30 cellular contexts compared by ENCODE assay signal in genomic region chr22:19707347-19708322, GRCh38. TPM values are rescaled to one million over a fixed set of nuclear protein-coding genes. Genes with fewer than 3 reads are reported as not detected.
DNase-seq lines count a peak whose midpoint lies in the region; ATAC-seq and TF ChIP-seq lines count a peak whose summit lies in the region.
"Had no signal": no experiment of that assay in that cellular context is flagged by ENCODE, and none has a peak within 500 bp of the region (broad histone marks: within the 10 kb centered on the region; RNA-seq: fewer than 3 reads in every experiment).

No MANE protein-coding gene starts in this region.

- H3K9me2 ChIP-seq in SK-N-SH: no peaks in the 10 kb centered on the region

- H3K27ac ChIP-seq in SK-N-SH (ENCODE audit: low read depth in 2 of 2, low read length in 1 of 2) (no peak overlapping the region), left lung (no peak overlapping the region), thyroid gland (peak overlapping the region in 1 of 3 donors; percentile 6)
- H3K27ac ChIP-seq: 22Rv1, epithelial cell of prostate had no signal

- H3K4me1 ChIP-seq in SK-N-SH (ENCODE audit: control insufficient read depth in 1 of 2, insufficient read depth in 2 of 2, low read depth in 1 of 2, low read length in 1 of 2): peaks cover 0 to 11% of the 10 kb centered on the region in 2 experiments; a peak in 1 of 4 replicates
- no peaks in the 10 kb centered on the region for H3K4me1 ChIP-seq in left lung
- peaks cover 6 to 27% of the 10 kb centered on the region in 2 donors for H3K4me1 ChIP-seq in thyroid gland

- POLR2A ChIA-PET in SK-N-SH (lab: Yijun Ruan, JAX) (no interaction called here), WTC11 (lab: Charles Lee) (no interaction called here)

- H3K9ac ChIP-seq in SK-N-SH: no peak overlapping the region

- no peaks in the 10 kb centered on the region for H3K36me3 ChIP-seq in SK-N-SH (replicated peaks in 1 of 2; ENCODE audit: control insufficient read depth in 1 of 2, insufficient read depth in 2 of 2, low read length in 1 of 2)
- no peaks in the 10 kb centered on the region for H3K36me3 ChIP-seq in left lung
- H3K36me3 ChIP-seq in thyroid gland: no peaks in the 10 kb centered on the region

- H3K27me3 ChIP-seq in SK-N-SH (ENCODE audit: insufficient read depth) (no peaks in the 10 kb centered on the region), left lung (peaks cover 0 to 49% of the 10 kb centered on the region in 2 donors), thyroid gland (no peaks in the 10 kb centered on the region)

- no peaks in the 10 kb centered on the region for H4K20me1 ChIP-seq in SK-N-SH (ENCODE audit: insufficient read depth)

- H3F3A ChIP-seq in SK-N-SH (replicated peaks; ENCODE audit: insufficient read depth): no peaks in the 10 kb centered on the region

- intact Hi-C loops in left lung (cut with DNase I): no loop called here
- intact Hi-C loops in thyroid gland (cut with DNase I): no loop called here

- H3K4me3 ChIP-seq in SK-N-SH (ENCODE audit: low read depth in 2 of 2, low read length in 1 of 2): no peak overlapping the region
- no peak overlapping the region for H3K4me3 ChIP-seq in left lung
- H3K4me3 ChIP-seq in thyroid gland (replicated peaks in 1 of 3): no peak overlapping the region
- H3K4me3 ChIP-seq: GM23338 had no signal

- CTCF ChIA-PET in SK-N-SH (lab: Yijun Ruan, JAX): interaction anchor here (4.2 to 6.9 kb wide), 3 partner anchors 23 to 77 kb away, joined by 20 to 45 read pairs (median 23); no protein-coding TSS in a partner anchor
- CTCF ChIA-PET in WTC11 (lab: Charles Lee): interaction anchor here (1.2 to 4.2 kb wide), 4 partner anchors 12 to 28 kb away, joined by 3 to 34 read pairs (median 8); no protein-coding TSS in a partner anchor

- no peak overlapping the region for H3K27ac Mint-ChIP-seq in WTC11
- H3K27ac Mint-ChIP-seq: activated naive CD8-positive, alpha-beta T cell; GM23338; mesothelial cell of epicardium; naive B cell; stimulated activated memory B cell treated with anti-CD40 and anti-IgM and Interleukin-4, amounts not matched to agents 10 μg/mL and 1 μg/mL and 100 μg/mL, for 72 hours; type B pancreatic cell had no signal

- no peaks in the 10 kb centered on the region for H3K36me3 Mint-ChIP-seq in WTC11
- H3K36me3 Mint-ChIP-seq: activated naive CD8-positive, alpha-beta T cell; CD14-positive monocyte; mesothelial cell of epicardium; naive B cell; stimulated activated memory B cell treated with anti-CD40 and anti-IgM and Interleukin-4, amounts not matched to agents 10 μg/mL and 1 μg/mL and 100 μg/mL, for 72 hours; type B pancreatic cell had no signal

- H3K4me1 Mint-ChIP-seq in WTC11: peaks cover 45% of the 10 kb centered on the region
- H3K4me1 Mint-ChIP-seq: mesothelial cell of epicardium; naive B cell; stimulated activated memory B cell treated with anti-CD40 and anti-IgM and Interleukin-4, amounts not matched to agents 10 μg/mL and 1 μg/mL and 100 μg/mL, for 72 hours had no signal

- no peaks in the 10 kb centered on the region for H3K9me3 Mint-ChIP-seq in WTC11
- H3K9me3 Mint-ChIP-seq: CD14-positive monocyte; GM23338; mesothelial cell of epicardium; naive B cell; stimulated activated memory B cell treated with anti-CD40 and anti-IgM and Interleukin-4, amounts not matched to agents 10 μg/mL and 1 μg/mL and 100 μg/mL, for 72 hours; type B pancreatic cell had no signal

- H3K4me3 Mint-ChIP-seq in WTC11: no peak overlapping the region
- H3K4me3 Mint-ChIP-seq: activated naive CD8-positive, alpha-beta T cell; CD14-positive monocyte; GM23338; mesothelial cell of epicardium; naive B cell; stimulated activated memory B cell treated with anti-CD40 and anti-IgM and Interleukin-4, amounts not matched to agents 10 μg/mL and 1 μg/mL and 100 μg/mL, for 72 hours; type B pancreatic cell had no signal

- no peaks in the 10 kb centered on the region for H3K9me3 ChIP-seq in SK-N-SH
- H3K9me3 ChIP-seq in left lung: no peaks in the 10 kb centered on the region
- no peaks in the 10 kb centered on the region for H3K9me3 ChIP-seq in thyroid gland

- TF ChIP-seq CTCF in SK-N-SH (IDR thresholded peaks at IDR 0.05): no peak
- no peak for TF ChIP-seq CTCF in WTC11 (IDR thresholded peaks at IDR 0.05)
- no peak for TF ChIP-seq CTCF in left lung (IDR thresholded peaks at IDR 0.05)
- no peak for TF ChIP-seq CTCF in thyroid gland (IDR thresholded peaks at IDR 0.05)

- TF ChIP-seq EP300 in SK-N-SH (IDR thresholded peaks at IDR 0.05; ENCODE audit: borderline replicate concordance in 1 of 2, low read depth in 1 of 2, low read length in 1 of 2): no peak

- no peak overlapping the region for H3K4me2 ChIP-seq in SK-N-SH
- H3K4me2 ChIP-seq: GM23338 had no signal

- no peak overlapping the region for H2AFZ ChIP-seq in SK-N-SH (ENCODE audit: low read depth)
- H2AFZ ChIP-seq: GM23338 had no signal

- peaks cover 8% of the 10 kb centered on the region for H3K27me3 Mint-ChIP-seq in WTC11 (ENCODE audit: low read depth)
- H3K27me3 Mint-ChIP-seq: activated naive CD8-positive, alpha-beta T cell had no signal

- WGBS in SK-N-SH (ENCODE audit: low lambda C conversion rate): 72% methylated on average over 6 of the region's 24 CpGs
- 71% methylated on average over 20 of the region's 24 CpGs; no CpG with 5 or more reads in 1 of the 2 donors for WGBS in thyroid gland, 2 donors

- no peak for TF ChIP-seq POLR2A in thyroid gland (IDR thresholded peaks at IDR 0.05)

- no peak for TF ChIP-seq RAD21 in SK-N-SH (IDR thresholded peaks at IDR 0.05; ENCODE audit: low read length)

- peak; percentile 20 for DNase-seq in SK-N-SH
- DNase-seq in WTC11 (ENCODE audit: low spot score): peak; percentile 9
- DNase-seq in left lung: peak in 1 of 2 donors; percentile 61
- DNase-seq in thyroid gland: peak; percentile 47 to 54
- no peak for DNase-seq in mesenteric fat pad (ENCODE audit: low spot score)
- no peak for DNase-seq in HuH-7 (ENCODE audit: low spot score)
- no peak for DNase-seq in HUDEP-2 (lab: John Stamatoyannopoulos, UW; ENCODE audit: unreplicated experiment in 76 of 76)
- DNase-seq: activated CD4-positive, alpha-beta T cell treated with anti-CD3 and anti-CD28 coated beads, Interleukin-2, amount 50 U/mL, for 4 hours; activated CD8-positive, alpha-beta memory T cell treated with anti-CD3 and anti-CD28 coated beads, Interleukin-2, amount 50 U/mL, for 4 hours; DMS79; effector CD4-positive, alpha-beta T cell; left ventricle myocardium superior; naive B cell; NCI-H1417 treated with DMSO at 0.1 percent for 48 hours; NCI-H2029 treated with DMSO at 0.1 percent for 48 hours; NCI-H226; NCI-H526 treated with DMSO at 0.1 percent for 48 hours; NK-92 treated with Interleukin-12 subunit alpha and Interleukin-12 subunit beta, amount 100 ng/mL, for 24 hours; T-helper 2 cell had no signal

- H3K79me2 ChIP-seq in SK-N-SH (ENCODE audit: insufficient read depth): no peaks in the 10 kb centered on the region

- no peak for ATAC-seq in SK-N-SH treated with all-trans-retinoic acid at 6 μM for 48 hours
- ATAC-seq in WTC11: no peak
- peak; percentile 35 for ATAC-seq in left lung
- ATAC-seq: activated CD4-positive, CD25-positive, alpha-beta regulatory T cell treated with anti-CD3 and anti-CD28 coated beads, Interleukin-2, amount 50 U/mL, for 24 hours; GM23338; stimulated activated memory B cell treated with anti-CD40 and anti-IgM and Interleukin-4, amounts not matched to agents 10 μg/mL and 1 μg/mL and 100 μg/mL, for 72 hours had no signal

TF ChIP-seq in SK-N-SH, 30 proteins besides CTCF, POLR2A, EP300 and RAD21 (continues in another document):
- no peak for TF ChIP-seq RCOR1 (IDR thresholded peaks at IDR 0.05; ENCODE audit: low read length)
- TF ChIP-seq MEF2A (IDR thresholded peaks at IDR 0.05; ENCODE audit: borderline replicate concordance, low read depth): no peak
- no peak for TF ChIP-seq GABPA (IDR thresholded peaks at IDR 0.05; ENCODE audit: low read depth)
- TF ChIP-seq ELF1 (IDR thresholded peaks at IDR 0.05): no peak
- TF ChIP-seq TCF12 (IDR thresholded peaks at IDR 0.05): no peak
- no peak for TF ChIP-seq RXRA (IDR thresholded peaks at IDR 0.05; ENCODE audit: borderline replicate concordance, low read depth)

TF ChIP-seq in SK-N-SH treated with all-trans-retinoic acid at 6 μM for 48 hours, 23 proteins besides CTCF, POLR2A, EP300 and RAD21 (continues in another document):
- no peak for TF ChIP-seq RARB (CRISPR knock-in tag; IDR thresholded peaks at IDR 0.05)
- no peak for TF ChIP-seq ZNF8 (CRISPR knock-in tag; IDR thresholded peaks at IDR 0.05)
- TF ChIP-seq ISL1 (CRISPR knock-in tag; IDR thresholded peaks at IDR 0.05): no peak

RNA-seq across cellular contexts. Expression of gene SEPTIN5, which starts 6.7 kb away (rescaled TPM):
- 10.4 and 14.0 TPM in 2 replicates for polyA plus RNA-seq in SK-N-SH (2012; rRNA removed)
- 6.1 and 11.1 TPM in 2 replicates for polyA plus RNA-seq in SK-N-SH (2012; cell fraction: cytosol; rRNA removed)
- polyA plus RNA-seq in SK-N-SH (2012; cell fraction: nucleus; rRNA removed): 34.8 and 52.6 TPM in 2 replicates
- total RNA-seq in WTC11 (2021) (12.6 to 22.4 TPM (median 15.2 TPM) in 3 replicates), left lung (10 to 100 TPM; 14.6 to 20.3 TPM), thyroid gland (100 to 1,000 TPM in 1 of 4 donors, 10 to 100 TPM in 3; 14.0 to 124 (median 27.3) TPM), mesenteric fat pad (7.0 TPM)

RNA-seq across cellular contexts. Expression of gene GP1BB, which starts 15.7 kb away (rescaled TPM):
- 0.49 and 1.5 TPM in 2 replicates for polyA plus RNA-seq in SK-N-SH (2012; rRNA removed)
- polyA plus RNA-seq in SK-N-SH (2012; cell fraction: cytosol; rRNA removed): 0.49 and 0.85 TPM in 2 replicates
- 7.2 and 43.4 TPM in 2 replicates for polyA plus RNA-seq in SK-N-SH (2012; cell fraction: nucleus; rRNA removed)
- 1.4 to 4.3 TPM (median 3.3 TPM) in 3 replicates for total RNA-seq in WTC11 (2021)
- 1 to 10 TPM in 1 of 2 donors, not detected in 1; 3.6 TPM for total RNA-seq in left lung
- total RNA-seq in thyroid gland: 1 to 10 TPM; 1.5 to 6.6 (median 3.1) TPM
- 1.8 TPM for total RNA-seq in mesenteric fat pad
- total RNA-seq: bronchial epithelial cell, left ventricle myocardium superior had no signal

RNA-seq across cellular contexts. Expression of gene TBX1, which starts 52.9 kb away (rescaled TPM):
- not detected in 2 replicates for polyA plus RNA-seq in SK-N-SH (2012; rRNA removed)
- polyA plus RNA-seq in SK-N-SH (2012; cell fraction: cytosol; rRNA removed): 0.07 TPM in 1 of 2 replicates, not detected in the other
- 0.29 and 0.41 TPM in 2 replicates for polyA plus RNA-seq in SK-N-SH (2012; cell fraction: nucleus; rRNA removed)
- total RNA-seq in WTC11 (2021) (7.9 to 12.8 TPM (median 9.3 TPM) in 3 replicates), left lung (10 to 100 TPM in 1 of 2 donors, 1 to 10 TPM in 1; 4.4 to 11.2 TPM), thyroid gland (10 to 100 TPM in 2 of 4 donors, 1 to 10 TPM in 2; 7.6 to 34.3 (median 18.5) TPM), mesenteric fat pad (3.0 TPM)
- polyA plus RNA-seq: CD14-positive monocyte had no signal

Comparison
In these comparisons a context has a peak if more than half of its experiments do, and no peak if none do; other contexts are left out.
1. DNase-seq: peak in SK-N-SH (single experiment), WTC11 (single experiment) and thyroid gland (2 of 2); none in mesenteric fat pad (single experiment), HuH-7 (single experiment) and HUDEP-2 (0 of 76).